ENCODE assay signal across 17 cellular contexts in the genomic region with DNA sequence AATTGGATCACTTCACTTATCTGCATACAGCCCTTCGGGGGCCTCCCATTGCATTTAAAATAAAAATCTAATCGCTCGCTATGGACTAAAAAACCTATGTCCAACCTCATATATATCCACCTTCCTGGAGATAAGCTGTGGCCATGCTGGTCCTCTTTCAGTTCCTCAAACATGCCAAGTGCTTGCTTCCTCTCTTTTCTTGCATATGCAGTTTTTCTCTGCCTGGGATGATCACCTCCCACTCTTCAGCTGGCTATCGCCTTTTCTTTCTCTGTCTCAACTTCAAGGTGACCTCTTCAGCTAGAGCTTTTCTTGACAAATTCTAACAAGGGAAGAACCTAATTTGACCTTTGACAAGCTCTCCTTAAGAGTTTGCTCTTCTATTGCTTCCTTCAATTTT. TPM values are rescaled to one million over a fixed set of nuclear protein-coding genes. Genes with fewer than 3 reads are reported as not detected.
DNase-seq lines count a peak whose midpoint lies in the region; ATAC-seq, FAIRE-seq and TF ChIP-seq lines count a peak whose summit lies in the region.
"Had no signal": no experiment of that assay in that cellular context is flagged by ENCODE, and none has a peak within 500 bp of the region (broad histone marks: within the 10 kb centered on the region; RNA-seq: fewer than 3 reads in every experiment).

No MANE protein-coding gene starts in this region.

- H3K36me3 ChIP-seq in BLaER1 treated with 17β-estradiol and CSF1 and Interleukin-3, amounts not matched to agents 10 nM and 100 nM, result no peaks in the 10 kb centered on the region
- H3K36me3 ChIP-seq in MM.1S (replicated peaks; ENCODE audit: insufficient read depth, low read length), result no peaks in the 10 kb centered on the region
- no peaks in the 10 kb centered on the region for H3K36me3 ChIP-seq in GM12878 (ENCODE audit: control insufficient read depth in 2 of 2, insufficient read depth in 2 of 2, low read length in 1 of 2)
- no peaks in the 10 kb centered on the region for H3K36me3 ChIP-seq in sigmoid colon
- H3K36me3 ChIP-seq: transverse colon had no signal

- no TSS peak for BruUV-seq in GM12878 (replicated peaks; lab: Mats Ljungman, UMichigan)

- TF ChIP-seq RAD21 in GM12878 (IDR thresholded peaks at IDR 0.05; ENCODE audit: insufficient read depth, low read depth, low read length), result no peak

- DNase-seq in MM.1S (no peak), GM12878 (ENCODE audit: low read depth, low spot score) (no peak), sigmoid colon (no peak), T-helper 9 cell (no peak), NCI-H1417 treated with DMSO at 0.1 percent for 48 hours (lab: John Stamatoyannopoulos, UW) (no peak)
- DNase-seq: activated T-cell treated with anti-CD3 and anti-CD28 coated beads for 4 hours, amniotic stem cell, NCI-H1048, transverse colon had no signal

- 78% methylated on average over 4 of the region's 4 CpGs for WGBS in GM12878 (ENCODE audit: insufficient coverage, insufficient replicate concordance, low lambda C conversion rate, missing lambda C conversion rate)
- 75 to 93% methylated on average over 4 of the region's 4 CpGs for WGBS in sigmoid colon, 2 donors

- ATAC-seq in GM21723 (IDR thresholded peaks at IDR 0.05; ENCODE audit: unreplicated experiment), result peak; percentile 50
- no peak for ATAC-seq in GM12878
- no peak for ATAC-seq in GM19397 (IDR thresholded peaks at IDR 0.05; ENCODE audit: unreplicated experiment)

- peak overlapping the region in 1 of 11 experiments; percentile 19; a peak in 1 of 22 replicates for H3K9ac ChIP-seq in BLaER1 treated with 17β-estradiol and CSF1 and Interleukin-3, amounts not matched to agents 10 nM and 100 nM
- H3K9ac ChIP-seq in MM.1S (ENCODE audit: low read length), result no peak overlapping the region
- no peak overlapping the region for H3K9ac ChIP-seq in GM12878 (ENCODE audit: control insufficient read depth, insufficient read depth, low read length)

- H2AFZ ChIP-seq in MM.1S (ENCODE audit: low read length) (no peak overlapping the region), GM12878 (ENCODE audit: control insufficient read depth, low read depth, low read length) (no peak overlapping the region)

- H3K4me1 ChIP-seq in BLaER1 treated with 17β-estradiol and CSF1 and Interleukin-3, amounts not matched to agents 10 nM and 100 nM, result peaks cover 6 to 44% (median 21%) of the 10 kb centered on the region in 10 experiments
- H3K4me1 ChIP-seq in MM.1S (ENCODE audit: low read length), result no peaks in the 10 kb centered on the region
- no peaks in the 10 kb centered on the region; the same call in 1 of the 2 replicates for H3K4me1 ChIP-seq in GM12878 (ENCODE audit: control insufficient read depth, insufficient read depth, low read length)
- peaks cover 0 to 7% (median 0%) of the 10 kb centered on the region in 4 donors for H3K4me1 ChIP-seq in sigmoid colon

- H3K9me3 ChIP-seq in BLaER1 treated with 17β-estradiol and CSF1 and Interleukin-3, amounts not matched to agents 10 nM and 100 nM (replicated peaks in 1 of 11), result peaks cover 0 to 11% (median 0%) of the 10 kb centered on the region in 11 experiments; a peak in 5 of 22 replicates
- H3K9me3 ChIP-seq in MM.1S (replicated peaks; ENCODE audit: insufficient read depth, low read length), result no peaks in the 10 kb centered on the region
- H3K9me3 ChIP-seq in GM12878 (replicated peaks; ENCODE audit: control insufficient read depth, insufficient read depth, low read length), result peaks cover 2% of the 10 kb centered on the region; the same call in 1 of the 3 replicates
- H3K9me3 ChIP-seq in sigmoid colon, result no peaks in the 10 kb centered on the region
- H3K9me3 ChIP-seq: transverse colon had no signal

- no peaks in the 10 kb centered on the region for H3K9me2 ChIP-seq in MM.1S (replicated peaks; ENCODE audit: insufficient read depth, low read length)

- H3K27me3 ChIP-seq in BLaER1 treated with 17β-estradiol and CSF1 and Interleukin-3, amounts not matched to agents 10 nM and 100 nM, result no peaks in the 10 kb centered on the region
- H3K27me3 ChIP-seq in MM.1S (replicated peaks; ENCODE audit: insufficient read depth, low read length) (no peaks in the 10 kb centered on the region), GM12878 (replicated peaks in 1 of 2; ENCODE audit: control insufficient read depth in 2 of 2, insufficient read depth in 2 of 2, low read length in 1 of 2) (no peaks in the 10 kb centered on the region), sigmoid colon (no peaks in the 10 kb centered on the region)
- H3K27me3 ChIP-seq: transverse colon had no signal

- no peak for TF ChIP-seq EP300 in GM12878 (IDR thresholded peaks at IDR 0.05; ENCODE audit: borderline replicate concordance in 1 of 2, control insufficient read depth in 1 of 2, low read depth in 2 of 2, low read length in 2 of 2)
- no peak for TF ChIP-seq EP300 in sigmoid colon (IDR thresholded peaks at IDR 0.05)

- no peak for TF ChIP-seq CTCF in MM.1S (IDR thresholded peaks at IDR 0.05; ENCODE audit: low read length)
- TF ChIP-seq CTCF in GM12878 (IDR thresholded peaks at IDR 0.05 in 2 of 3, conservative IDR thresholded peaks at IDR 0.05 in 1 of 3; ENCODE audit: control insufficient read depth in 2 of 3, extremely low read depth in 1 of 3, insufficient read depth in 1 of 3, low read depth in 3 of 3, low read length in 3 of 3), result no peak
- TF ChIP-seq CTCF in sigmoid colon (IDR thresholded peaks at IDR 0.05), result no peak

- peaks cover 14% of the 10 kb centered on the region for H3F3A ChIP-seq in MM.1S (ENCODE audit: insufficient read depth, low read length)

- H3K79me2 ChIP-seq in MM.1S (ENCODE audit: low read length) (no peaks in the 10 kb centered on the region), GM12878 (ENCODE audit: control insufficient read depth, insufficient read depth, low read length) (no peaks in the 10 kb centered on the region)

- no peak for TF ChIP-seq POLR2A in GM12878 (IDR thresholded peaks at IDR 0.05; ENCODE audit: low read depth, low read length)
- TF ChIP-seq POLR2A in sigmoid colon (IDR thresholded peaks at IDR 0.05), result no peak

- intact Hi-C loops in GM12878 (cut with micrococcal nuclease; ENCODE audit: unreplicated experiment) (loop anchor here (5.0 to 10.0 kb wide), 6 partner anchors 375 to 1375 kb away; a partner anchor contains a TSS), sigmoid colon (cut with DNase I) (loop anchor here (5.0 to 10.0 kb wide), 3 partner anchors 143 to 1365 kb away; no protein-coding TSS in a partner anchor)

- in situ Hi-C loops in GM12878 (cut with MboI), result loop anchor here (10.0 kb wide), 2 partner anchors 565 to 1245 kb away; no protein-coding TSS in a partner anchor

- FAIRE-seq in GM12878 (lab: Jason Lieb, UNC), result no peak

- H4K20me1 ChIP-seq in BLaER1 treated with 17β-estradiol and CSF1 and Interleukin-3, amounts not matched to agents 10 nM and 100 nM, result no peaks in the 10 kb centered on the region
- H4K20me1 ChIP-seq in MM.1S (ENCODE audit: insufficient read depth, low read length) (no peaks in the 10 kb centered on the region), GM12878 (ENCODE audit: control insufficient read depth, insufficient read depth) (no peaks in the 10 kb centered on the region)

- H3K27ac ChIP-seq in BLaER1 treated with 17β-estradiol and CSF1 and Interleukin-3, amounts not matched to agents 10 nM and 100 nM, result peak overlapping the region in 4 of 11 experiments; percentile 39 to 55 (median 51); a peak in 8 of 22 replicates
- H3K27ac ChIP-seq in MM.1S (ENCODE audit: low read length), result peak overlapping the region; percentile 34; the same call in 1 of the 2 replicates
- no peak overlapping the region for H3K27ac ChIP-seq in GM12878 (ENCODE audit: control insufficient read depth, insufficient read depth)
- no peak overlapping the region for H3K27ac ChIP-seq in sigmoid colon
- H3K27ac ChIP-seq: coronary artery, transverse colon had no signal

- CTCF ChIA-PET in GM12878 (lab: Yijun Ruan, JAX), result interaction anchor here (0.6 to 6.1 kb wide), 6 partner anchors 8 to 644 kb away, joined by 3 to 40 read pairs (median 4); no protein-coding TSS in a partner anchor

- SMC1A ChIA-PET in GM12878 (lab: Charles Lee; ENCODE audit: uncharacterized antibody, unreplicated experiment), result interaction anchor here (0.8 to 1.5 kb wide), 6 partner anchors 8 to 141 kb away, joined by 3 to 5 read pairs (median 4); a partner anchor contains a TSS

- peak overlapping the region in 5 of 10 experiments; percentile 35 to 58 (median 40); a peak in 8 of 20 replicates for H3K4me3 ChIP-seq in BLaER1 treated with 17β-estradiol and CSF1 and Interleukin-3, amounts not matched to agents 10 nM and 100 nM
- peak overlapping the region; percentile 41 for H3K4me3 ChIP-seq in MM.1S (ENCODE audit: low read length)
- H3K4me3 ChIP-seq in GM12878, result no peak overlapping the region
- peak overlapping the region in 1 of 4 donors; percentile 1 for H3K4me3 ChIP-seq in sigmoid colon
- H3K4me3 ChIP-seq: coronary artery, lung, transverse colon had no signal

- RAD21 ChIA-PET in GM12878 (lab: Charles Lee; ENCODE audit: unreplicated experiment), result no interaction called here

- POLR2A ChIA-PET in GM12878 (lab: Charles Lee), result no interaction called here

- H3K4me2 ChIP-seq in BLaER1 treated with 17β-estradiol and CSF1 and Interleukin-3, amounts not matched to agents 10 nM and 100 nM, result peak overlapping the region in 9 of 11 experiments; percentile 10 to 76 (median 57); a peak in 15 of 22 replicates
- H3K4me2 ChIP-seq in MM.1S (ENCODE audit: low read depth, low read length) (peak overlapping the region; percentile 45), GM12878 (ENCODE audit: control insufficient read depth, insufficient read depth) (peak overlapping the region; percentile 34; the same call in 1 of the 2 replicates)

RNA-seq across cellular contexts. Expression of a gene that starts 5.6 kb away (rescaled TPM):
- total RNA-seq in GM12878 (2013; cell fraction: nucleolus; rRNA removed), result 122 and 123 TPM in 2 replicates
- total RNA-seq in GM12878 (2014; rRNA removed), result 29.9 and 34.7 TPM in 2 replicates
- total RNA-seq in GM12878 (2014; rRNA removed; fragmentation: Illumina TruSeq; extraction: Trizol), result 37.4 and 37.7 TPM in 2 replicates
- total RNA-seq in GM12878 (2021), result 35.9 and 36.1 TPM in 2 replicates
- polyA plus RNA-seq in GM12878 (2011; ENCODE audit: low read depth), result 19.2 TPM
- 55.6 and 59.6 TPM in 2 replicates for polyA plus RNA-seq in GM12878 (2011; rRNA removed)
- 35.8 and 36.2 TPM in 2 replicates for polyA plus RNA-seq in GM12878 (2011; cell fraction: cytosol; rRNA removed)
- 52.0 and 66.4 TPM in 2 replicates for polyA plus RNA-seq in GM12878 (2011; cell fraction: nucleus; rRNA removed)
- polyA plus RNA-seq in GM12878 (2012), result 14.2 and 24.2 TPM in 2 replicates
- polyA plus RNA-seq in GM12878 (2014; fragmentation: Illumina TruSeq; extraction: Trizol), result 32.2 and 37.7 TPM in 2 replicates
- 100 to 1,000 TPM in 1 of 2 experiments, 10 to 100 TPM in 1; 95.8 to 117 TPM for polyA plus RNA-seq in GM12878 (2014; fragmentation: Nextera tagmentation; extraction: Ambion mirVana)
- 28.0 and 35.7 TPM in 2 replicates for polyA plus RNA-seq in GM12878 (2014; rRNA removed)
- 10 to 100 TPM; 45.2 to 53.2 TPM for polyA plus RNA-seq in GM12878 (2016; fragmentation: Nextera tagmentation; extraction: Ambion mirVana)
- polyA minus RNA-seq in GM12878 (2011; rRNA and poly(A)+ RNA removed), result 44.2 and 51.9 TPM in 2 replicates
- polyA minus RNA-seq in GM12878 (2011; cell fraction: cytosol; rRNA and poly(A)+ RNA removed), result 12.8 and 14.3 TPM in 2 replicates
- polyA minus RNA-seq in GM12878 (2011; cell fraction: nucleus; rRNA and poly(A)+ RNA removed), result 64.9 and 86.9 TPM in 2 replicates
- 10 to 100 TPM; 10.7 to 22.2 (median 16.8) TPM for total RNA-seq in sigmoid colon
- polyA plus RNA-seq in sigmoid colon, result 10 to 100 TPM; 10.9 to 15.1 (median 12.6) TPM

RNA-seq across cellular contexts. Expression of a gene that starts 56.1 kb away (rescaled TPM):
- total RNA-seq in GM12878 (2013; cell fraction: nucleolus; rRNA removed), result not detected in 2 replicates
- total RNA-seq in GM12878 (2014; rRNA removed) (not detected in 2 replicates), GM12878 (2014; rRNA removed; fragmentation: Illumina TruSeq; extraction: Trizol) (not detected in 2 replicates), GM12878 (2021) (not detected in 2 replicates), sigmoid colon (not detected)
- polyA plus RNA-seq in GM12878 (2011; ENCODE audit: low read depth), result not detected
- polyA plus RNA-seq in GM12878 (2011; rRNA removed) (not detected in 2 replicates), GM12878 (2014; fragmentation: Illumina TruSeq; extraction: Trizol) (not detected in 2 replicates), GM12878 (2014; fragmentation: Nextera tagmentation; extraction: Ambion mirVana) (not detected), GM12878 (2014; rRNA removed) (not detected in 2 replicates), GM12878 (2016; fragmentation: Nextera tagmentation; extraction: Ambion mirVana) (under 1 TPM; 0.13 to 0.23 TPM), sigmoid colon (not detected)
- 0.06 TPM in 1 of 2 replicates, not detected in the other for polyA plus RNA-seq in GM12878 (2011; cell fraction: cytosol; rRNA removed)
- not detected in 2 replicates for polyA plus RNA-seq in GM12878 (2011; cell fraction: nucleus; rRNA removed)
- 0.31 and 0.51 TPM in 2 replicates for polyA plus RNA-seq in GM12878 (2012)
- not detected in 2 replicates for polyA minus RNA-seq in GM12878 (2011; rRNA and poly(A)+ RNA removed)
- polyA minus RNA-seq in GM12878 (2011; cell fraction: cytosol; rRNA and poly(A)+ RNA removed), result not detected in 2 replicates
- 0.24 TPM in 1 of 2 replicates, not detected in the other for polyA minus RNA-seq in GM12878 (2011; cell fraction: nucleus; rRNA and poly(A)+ RNA removed)
- total RNA-seq: A673, lung, NCI-H460, omental fat pad, transverse colon had no signal
- polyA plus RNA-seq: lung had no signal
